In genomic region chr1:243253927-243254232, GRCh38 we compare ENCODE assay signal across 1 cellular context.
TF ChIP-seq lines count a peak whose summit lies in the region.

No MANE protein-coding gene starts in this region.

TF ChIP-seq in SK-N-SH, 30 proteins besides CTCF, POLR2A, EP300 and RAD21 (continued from another document):
- no peak for TF ChIP-seq CHD2 (IDR thresholded peaks at IDR 0.05; ENCODE audit: low read length, partially characterized antibody)
- no peak for TF ChIP-seq USF1 (IDR thresholded peaks at IDR 0.05; ENCODE audit: borderline replicate concordance, low read depth)
- no peak for TF ChIP-seq EZH2phosphoT487 (IDR thresholded peaks at IDR 0.05; ENCODE audit: borderline replicate concordance, low read depth)
- no peak for TF ChIP-seq REST (IDR thresholded peaks at IDR 0.05; ENCODE audit: low read depth, low read length)
- TF ChIP-seq NFIC (IDR thresholded peaks at IDR 0.05; ENCODE audit: borderline replicate concordance) = no peak
- no peak for TF ChIP-seq YY1 (IDR thresholded peaks at IDR 0.05; ENCODE audit: low read depth)
- no peak for TF ChIP-seq JUND (IDR thresholded peaks at IDR 0.05)
- no peak for TF ChIP-seq FOSL2 (IDR thresholded peaks at IDR 0.05; ENCODE audit: borderline replicate concordance, low read depth)
- no peak for TF ChIP-seq TAF1 (IDR thresholded peaks at IDR 0.05; ENCODE audit: borderline replicate concordance, low read depth, low read length)
- no peak for TF ChIP-seq GABPA (IDR thresholded peaks at IDR 0.05; ENCODE audit: low read depth)
- no peak for TF ChIP-seq MAX (IDR thresholded peaks at IDR 0.05; ENCODE audit: low read depth)
- TF ChIP-seq RXRA (IDR thresholded peaks at IDR 0.05; ENCODE audit: borderline replicate concordance, low read depth) = no peak
- TF ChIP-seq ZBTB33 (IDR thresholded peaks at IDR 0.05; ENCODE audit: borderline replicate concordance, low read depth) = no peak
